ENCODE assay signal across 8 cellular contexts in genomic region chrX:154097003-154097596, GRCh38. TPM values are rescaled to one million over a fixed set of nuclear protein-coding genes. Genes with fewer than 3 reads are reported as not detected.
DNase-seq lines count a peak whose midpoint lies in the region; ATAC-seq and TF ChIP-seq lines count a peak whose summit lies in the region.

No MANE protein-coding gene starts in this region.

- no peak for TF ChIP-seq CTCF in OCI-LY7 (conservative IDR thresholded peaks at IDR 0.05; ENCODE audit: low read length)
- no peak for TF ChIP-seq CTCF in fibroblast of lung (conservative IDR thresholded peaks at IDR 0.05 in 1 of 2, IDR thresholded peaks at IDR 0.05 in 1 of 2; ENCODE audit: low read depth in 1 of 2, low read length in 2 of 2)

- no peaks in the 10 kb centered on the region for H3K9me3 Mint-ChIP-seq in naive thymus-derived CD8-positive, alpha-beta T cell

- H3K9me3 ChIP-seq in OCI-LY7 (ENCODE audit: low read length) (no peaks in the 10 kb centered on the region), fibroblast of lung (ENCODE audit: control insufficient read depth, insufficient read depth, low read depth, low read length) (no peaks in the 10 kb centered on the region)

- H3K9ac ChIP-seq in fibroblast of lung (ENCODE audit: insufficient read depth, low read length) = peak overlapping the region; percentile 84

- H2AFZ ChIP-seq in OCI-LY7 (ENCODE audit: low read length) (0 out of 2 replicates have a peak overlapping the region, but pooled peaks have one; percentile 9), fibroblast of lung (ENCODE audit: low read length) (no peak overlapping the region)

- H3K79me2 ChIP-seq in OCI-LY7 (ENCODE audit: insufficient read depth, low read depth, low read length) (peaks cover 49% of the 10 kb centered on the region), fibroblast of lung (ENCODE audit: control insufficient read depth, insufficient read depth, low read length) (peaks cover 44% of the 10 kb centered on the region)

- peaks cover 14% of the 10 kb centered on the region for H4K20me1 ChIP-seq in OCI-LY7 (ENCODE audit: insufficient read depth, low read length)
- no peaks in the 10 kb centered on the region for H4K20me1 ChIP-seq in fibroblast of lung (ENCODE audit: control insufficient read depth, extremely low read depth, insufficient read depth, low read length)

- H3K4me1 ChIP-seq in OCI-LY7 (ENCODE audit: insufficient read depth, low read length, poor library complexity, severe bottlenecking) = peaks cover 49% of the 10 kb centered on the region
- H3K4me1 ChIP-seq in fibroblast of lung (ENCODE audit: control insufficient read depth, extremely low read depth, insufficient read depth, low read length) = peaks cover 5% of the 10 kb centered on the region

- H3K27ac ChIP-seq in OCI-LY7 (ENCODE audit: low read depth, low read length, poor library complexity, severe bottlenecking) (peak overlapping the region; percentile 37), fibroblast of lung (ENCODE audit: insufficient read depth, low read length) (peak overlapping the region; percentile 84)

- H3K27me3 ChIP-seq in fibroblast of lung (ENCODE audit: control insufficient read depth, insufficient read depth, low read length) = no peaks in the 10 kb centered on the region

- CTCF ChIA-PET in OCI-LY7 (lab: Charles Lee; ENCODE audit: unreplicated experiment) = no interaction called here

- no TSS peak for BruUV-seq in OCI-LY7 (replicated peaks; lab: Mats Ljungman, UMichigan)

- H3K27ac Mint-ChIP-seq in naive thymus-derived CD8-positive, alpha-beta T cell = peak overlapping the region; percentile 92 to 99 (median 96)

- H3K4me3 ChIP-seq in OCI-LY7 (ENCODE audit: low read depth, low read length, poor library complexity, severe bottlenecking) = peak overlapping the region; percentile 75
- H3K4me3 ChIP-seq in fibroblast of lung (replicated peaks in 1 of 4; ENCODE audit: control extremely low read depth in 1 of 4, insufficient read depth in 1 of 4, low read depth in 3 of 4, low read length in 4 of 4) = peak overlapping the region; percentile 65 to 75 (median 71)

- H3K36me3 ChIP-seq in OCI-LY7 (ENCODE audit: insufficient read depth, low read length) (peaks cover 12% of the 10 kb centered on the region; the same call in 1 of the 2 replicates), fibroblast of lung (ENCODE audit: control insufficient read depth, insufficient read depth, low read length) (no peaks in the 10 kb centered on the region)

- no peaks in the 10 kb centered on the region for H3K9me2 ChIP-seq in OCI-LY7 (ENCODE audit: insufficient read depth, low read length)

- peaks cover 0 to under 1% (median 0%) of the 10 kb centered on the region in 5 donors for H3K27me3 Mint-ChIP-seq in naive thymus-derived CD8-positive, alpha-beta T cell

- ATAC-seq in GM19372 (IDR thresholded peaks at IDR 0.05; ENCODE audit: low read depth, unreplicated experiment) = peak; percentile 41
- ATAC-seq in HG03521 (IDR thresholded peaks at IDR 0.05; ENCODE audit: unreplicated experiment) = peak; percentile 26
- ATAC-seq in naive thymus-derived CD8-positive, alpha-beta T cell = peak; percentile 37 to 40

- POLR2A ChIA-PET in OCI-LY7 (lab: Charles Lee) = no interaction called here
- POLR2A ChIA-PET in naive thymus-derived CD8-positive, alpha-beta T cell (lab: Charles Lee) = interaction anchor here (0.6 to 1.8 kb wide), 10 partner anchors 14 to 301 kb away, joined by 3 to 7 read pairs (median 4); partner anchors contain the start of genes HCFC1, IRAK1 and RPL10

- intact Hi-C loops in OCI-LY7 (cut with micrococcal nuclease; ENCODE audit: unreplicated experiment) = no loop called here

- peak; percentile 65 for DNase-seq in CD1c-positive myeloid dendritic cell (ENCODE audit: extremely low spot score)
- peak; percentile 77 for DNase-seq in OCI-LY7 (ENCODE audit: low spot score)
- DNase-seq in activated T-helper 1 cell treated with anti-CD3 and anti-CD28 coated beads, Interleukin-2, amount 50 U/mL, for 16 hours (ENCODE audit: low read depth in 1 of 2, low spot score in 1 of 2) = peak; percentile 26 to 52
- DNase-seq in fibroblast of lung (ENCODE audit: low read depth in 2 of 2) = peak; percentile 57 to 58
- DNase-seq in naive thymus-derived CD8-positive, alpha-beta T cell = peak; percentile 55 to 87 (median 70)
- peak; percentile 52 for DNase-seq in stimulated activated naive CD4-positive, alpha-beta T cell treated with Interleukin-2 at 50 U/mL for 16 hours (lab: John Stamatoyannopoulos, UW)

- H3K4me3 Mint-ChIP-seq in naive thymus-derived CD8-positive, alpha-beta T cell = peak overlapping the region; percentile 90 to 97 (median 94)

- peaks cover 11 to 50% (median 39%) of the 10 kb centered on the region in 4 donors for H3K4me1 Mint-ChIP-seq in naive thymus-derived CD8-positive, alpha-beta T cell

- no peaks in the 10 kb centered on the region for H3K36me3 Mint-ChIP-seq in naive thymus-derived CD8-positive, alpha-beta T cell

- H3K4me2 ChIP-seq in OCI-LY7 (ENCODE audit: low read length) (peak overlapping the region; percentile 89), fibroblast of lung (ENCODE audit: extremely low read depth, insufficient read depth, low read length) (no peak overlapping the region)

RNA-seq across cellular contexts. Expression of gene MECP2, which starts 0.4 kb away (rescaled TPM):
- total RNA-seq in OCI-LY7 (2014; rRNA removed; shearing (Covaris generic)) = 31.2 and 45.8 TPM in 2 replicates
- total RNA-seq in OCI-LY7 (2022) (48.6 and 50.2 TPM in 2 replicates), fibroblast of lung (15.4 and 24.9 TPM in 2 replicates)
- 11.5 and 11.6 TPM in 2 replicates for polyA plus RNA-seq in fibroblast of lung
- polyA plus RNA-seq in fibroblast of lung (2012) = 14.6 and 17.5 TPM in 2 replicates
- polyA minus RNA-seq in fibroblast of lung (ENCODE audit: low replicate concordance) = 18.5 and 20.7 TPM in 2 replicates
- 10 to 100 TPM; 87.7 to 88.3 TPM for total RNA-seq in naive thymus-derived CD8-positive, alpha-beta T cell
- polyA plus RNA-seq in naive thymus-derived CD8-positive, alpha-beta T cell = 10 to 100 TPM; 12.0 to 22.2 (median 12.2) TPM

RNA-seq across cellular contexts. Expression of gene OPN1LW, which starts 46.9 kb away (rescaled TPM):
- total RNA-seq in OCI-LY7 (2014; rRNA removed; shearing (Covaris generic)) = not detected in 2 replicates
- total RNA-seq in OCI-LY7 (2022) = not detected in 2 replicates
- total RNA-seq in fibroblast of lung = not detected in 2 replicates
- polyA plus RNA-seq in fibroblast of lung = not detected in 2 replicates
- polyA plus RNA-seq in fibroblast of lung (2012) = not detected in 2 replicates
- polyA minus RNA-seq in fibroblast of lung (ENCODE audit: low replicate concordance) = not detected in 2 replicates
- total RNA-seq in naive thymus-derived CD8-positive, alpha-beta T cell = not detected
- polyA plus RNA-seq in naive thymus-derived CD8-positive, alpha-beta T cell = not detected

Comparison
In these comparisons a context has a peak if more than half of its experiments do, and no peak if none do; other contexts are left out.
1. Peak in every context shown above with its lines: DNase-seq, ATAC-seq, H3K4me3 ChIP-seq and H3K27ac ChIP-seq.